ENCODE assay signal across 28 cellular contexts in genomic region chr6:14660767-14661166, GRCh38.
A peak's percentile ranks its signal among the peaks of the same experiment; 100 is the strongest.
DNase-seq lines count a peak whose midpoint lies in the region; ATAC-seq and TF ChIP-seq lines count a peak whose summit lies in the region.
"Had no signal": no experiment of that assay in that cellular context is flagged by ENCODE, and none has a peak within 500 bp of the region (broad histone marks: within the 10 kb centered on the region; RNA-seq: fewer than 3 reads in every experiment).

No MANE protein-coding gene starts in this region.

- intact Hi-C loops in OCI-LY7 (cut with micrococcal nuclease; ENCODE audit: unreplicated experiment), result loop anchor here (5.0 kb wide), 2 partner anchors 252 to 587 kb away; partner anchors contain the start of gene JARID2

- no peaks in the 10 kb centered on the region for H3K9me2 ChIP-seq in OCI-LY7 (ENCODE audit: insufficient read depth, low read length)

- H3K27ac Mint-ChIP-seq in memory B cell (no peak overlapping the region), endodermal cell (no peak overlapping the region)
- H3K27ac Mint-ChIP-seq: activated CD4-positive, alpha-beta T cell treated with anti-CD3 and anti-CD28 coated beads, Interleukin-2, amount 10 ng/mL, durations not matched to agents 24 days and 14 days; activated naive CD8-positive, alpha-beta T cell; GM23338; WTC11 had no signal

- H3K27me3 ChIP-seq in ACC112 (ENCODE audit: insufficient read depth, low read length) (no peaks in the 10 kb centered on the region), endodermal cell (ENCODE audit: control insufficient read depth, insufficient read depth, low read length, poor library complexity, severe bottlenecking) (peaks cover 42% of the 10 kb centered on the region)
- H3K27me3 ChIP-seq: ascending aorta, BE2C, right atrium auricular region, SJCRH30, tibial nerve had no signal

- H3K9me3 Mint-ChIP-seq in memory B cell (no peaks in the 10 kb centered on the region), endodermal cell (no peaks in the 10 kb centered on the region)
- H3K9me3 Mint-ChIP-seq: activated CD4-positive, alpha-beta T cell treated with anti-CD3 and anti-CD28 coated beads, Interleukin-2, amount 10 ng/mL, durations not matched to agents 24 days and 14 days; GM23338; neural crest cell; WTC11 had no signal

- CTCF ChIA-PET in OCI-LY7 (lab: Charles Lee; ENCODE audit: unreplicated experiment), result interaction anchor here (1.0 to 1.2 kb wide), 2 partner anchors 25 to 190 kb away, joined by 3 read pairs; no protein-coding TSS in a partner anchor

- ATAC-seq in GM19372 (IDR thresholded peaks at IDR 0.05; ENCODE audit: low read depth, unreplicated experiment), result peak; percentile 6
- ATAC-seq in memory B cell (ENCODE audit: low read depth), result peak; percentile 6
- ATAC-seq: GM23338, left cardiac atrium, WTC11 had no signal

- H3K27ac ChIP-seq in ACC112 (ENCODE audit: low read depth, low read length), result no peak overlapping the region
- peak overlapping the region; percentile 59 for H3K27ac ChIP-seq in OCI-LY7 (ENCODE audit: low read depth, low read length, poor library complexity, severe bottlenecking)
- no peak overlapping the region for H3K27ac ChIP-seq in endodermal cell (ENCODE audit: low read depth, low read length)
- H3K27ac ChIP-seq: ascending aorta, epithelial cell of prostate, right atrium auricular region, SJCRH30 had no signal

- DNase-seq in OCI-LY7 (ENCODE audit: low spot score), result peak; percentile 48
- DNase-seq in memory B cell (ENCODE audit: low spot score in 2 of 2), result no peak
- no peak for DNase-seq in UCSD-AML1 (lab: John Stamatoyannopoulos, UW; ENCODE audit: unreplicated experiment)
- no peak for DNase-seq in HT-29 (ENCODE audit: low spot score)
- DNase-seq in NCI-H128 (lab: John Stamatoyannopoulos, UW; ENCODE audit: unreplicated experiment), result no peak
- DNase-seq in endodermal cell, result no peak
- DNase-seq: activated effector memory CD4-positive, alpha-beta T cell treated with Interleukin-2 at 50 U/mL for 16 hours; BE2C; DMS153; hippocampal formation; left cardiac atrium; NCI-H1048; NCI-H1694 treated with DMSO at 0.1 percent for 48 hours; NCI-H2171 treated with DMSO at 0.1 percent for 48 hours; NCI-H524; SJCRH30; stimulated activated CD4-positive, alpha-beta T cell treated with anti-CD3 and anti-CD28 coated beads, Interleukin-2, amount 100 ng/mL, for 48 hours had no signal

- H3K36me3 Mint-ChIP-seq in memory B cell (no peaks in the 10 kb centered on the region), endodermal cell (ENCODE audit: low read depth) (no peaks in the 10 kb centered on the region)
- H3K36me3 Mint-ChIP-seq: activated naive CD8-positive, alpha-beta T cell; WTC11 had no signal

- H3K27me3 Mint-ChIP-seq in memory B cell (no peaks in the 10 kb centered on the region), endodermal cell (ENCODE audit: insufficient read depth) (peaks cover 37% of the 10 kb centered on the region)
- H3K27me3 Mint-ChIP-seq: activated naive CD8-positive, alpha-beta T cell had no signal

- H3K4me1 Mint-ChIP-seq in memory B cell (peaks cover 48% of the 10 kb centered on the region), endodermal cell (peaks cover 28% of the 10 kb centered on the region)

- H3K9ac ChIP-seq in endodermal cell (ENCODE audit: extremely low read depth, low read length, poor library complexity, severe bottlenecking), result no peak overlapping the region

- TF ChIP-seq CTCF in OCI-LY7 (conservative IDR thresholded peaks at IDR 0.05; ENCODE audit: low read length), result no peak
- no peak for TF ChIP-seq CTCF in endodermal cell (conservative IDR thresholded peaks at IDR 0.05)

- 74 to 89% methylated on average over 3 of the region's 3 CpGs for WGBS in endodermal cell (ENCODE audit: insufficient coverage in 1 of 2, insufficient read length in 1 of 2), 2 experiments

- H3K79me2 ChIP-seq in ACC112 (ENCODE audit: control insufficient read depth, insufficient read depth, low read length, unreplicated experiment), result no peaks in the 10 kb centered on the region
- no peaks in the 10 kb centered on the region for H3K79me2 ChIP-seq in OCI-LY7 (ENCODE audit: insufficient read depth, low read depth, low read length)

- H3K4me3 Mint-ChIP-seq in memory B cell (no peak overlapping the region), endodermal cell (no peak overlapping the region)
- H3K4me3 Mint-ChIP-seq: activated CD4-positive, alpha-beta T cell treated with anti-CD3 and anti-CD28 coated beads, Interleukin-2, amount 10 ng/mL, durations not matched to agents 24 days and 14 days; activated naive CD8-positive, alpha-beta T cell; GM23338; neural crest cell; WTC11 had no signal

- H2AFZ ChIP-seq in ACC112 (ENCODE audit: low read length, unreplicated experiment) (peak overlapping the region; percentile 71), OCI-LY7 (ENCODE audit: low read length) (peak overlapping the region; percentile 37; the same call in 1 of the 2 replicates)
- H2AFZ ChIP-seq: GM23338 had no signal

- no peaks in the 10 kb centered on the region for H3K9me3 ChIP-seq in OCI-LY7 (ENCODE audit: low read length)
- no peaks in the 10 kb centered on the region for H3K9me3 ChIP-seq in endodermal cell (ENCODE audit: control insufficient read depth, low read length)
- H3K9me3 ChIP-seq: ascending aorta, BE2C, right atrium auricular region, SJCRH30, tibial nerve had no signal

- H3K4me3 ChIP-seq in ACC112 (ENCODE audit: low read depth, low read length), result no peak overlapping the region
- peak overlapping the region; percentile 48 for H3K4me3 ChIP-seq in OCI-LY7 (ENCODE audit: low read depth, low read length, poor library complexity, severe bottlenecking)
- no peak overlapping the region for H3K4me3 ChIP-seq in endodermal cell (ENCODE audit: low read length)
- H3K4me3 ChIP-seq: ascending aorta, GM23338, right atrium auricular region, SJCRH30, tibial nerve had no signal

- H4K20me1 ChIP-seq in OCI-LY7 (ENCODE audit: insufficient read depth, low read length), result no peaks in the 10 kb centered on the region

- no TSS peak for BruUV-seq in OCI-LY7 (replicated peaks; lab: Mats Ljungman, UMichigan)

- peak overlapping the region; percentile 73 for H3K4me2 ChIP-seq in OCI-LY7 (ENCODE audit: low read length)
- H3K4me2 ChIP-seq: GM23338 had no signal

- H3K36me3 ChIP-seq in ACC112 (ENCODE audit: insufficient read depth, low read length), result no peaks in the 10 kb centered on the region
- no peaks in the 10 kb centered on the region for H3K36me3 ChIP-seq in OCI-LY7 (ENCODE audit: insufficient read depth, low read length)
- H3K36me3 ChIP-seq in endodermal cell (ENCODE audit: control insufficient read depth, insufficient read depth, low read length), result no peaks in the 10 kb centered on the region
- H3K36me3 ChIP-seq: ascending aorta, BE2C, right atrium auricular region, SJCRH30, tibial nerve had no signal

- POLR2A ChIA-PET in OCI-LY7 (lab: Charles Lee), result interaction anchor here (0.5 to 2.0 kb wide), 8 partner anchors 9 to 582 kb away, joined by 3 to 4 read pairs (median 4); no protein-coding TSS in a partner anchor

- H3K4me1 ChIP-seq in ACC112 (ENCODE audit: control insufficient read depth, insufficient read depth, low read length, unreplicated experiment), result peaks cover 18% of the 10 kb centered on the region
- H3K4me1 ChIP-seq in OCI-LY7 (ENCODE audit: insufficient read depth, low read length, poor library complexity, severe bottlenecking), result peaks cover 93% of the 10 kb centered on the region
- peaks cover 17% of the 10 kb centered on the region for H3K4me1 ChIP-seq in endodermal cell (ENCODE audit: control insufficient read depth, insufficient read depth, low read length)
- H3K4me1 ChIP-seq: ascending aorta, SJCRH30 had no signal
